In genomic region chr3:39065197-39065596, GRCh38 we compare ENCODE assay signal across 8 cellular contexts. TPM values are rescaled to one million over a fixed set of nuclear protein-coding genes. Genes with fewer than 3 reads are reported as not detected.
DNase-seq lines count a peak whose midpoint lies in the region; ATAC-seq and TF ChIP-seq lines count a peak whose summit lies in the region.

No MANE protein-coding gene starts in this region.

- peaks cover 25% of the 10 kb centered on the region for H3K4me1 Mint-ChIP-seq in activated naive CD8-positive, alpha-beta T cell treated with anti-CD3 and anti-CD28 coated beads for 36 hours

- H3K36me3 ChIP-seq in MM.1S (replicated peaks; ENCODE audit: insufficient read depth, low read length) (no peaks in the 10 kb centered on the region), left lung (peaks cover 0 to 43% of the 10 kb centered on the region in 2 donors)

- H3K27me3 Mint-ChIP-seq in activated naive CD8-positive, alpha-beta T cell treated with anti-CD3 and anti-CD28 coated beads for 36 hours: no peaks in the 10 kb centered on the region

- H3K4me3 ChIP-seq in AG09309 (ENCODE audit: control insufficient read depth, low read depth, low read length): no peak overlapping the region
- no peak overlapping the region for H3K4me3 ChIP-seq in MM.1S (ENCODE audit: low read length)
- no peak overlapping the region for H3K4me3 ChIP-seq in left lung

- H3K27ac ChIP-seq in MM.1S (ENCODE audit: low read length) (no peak overlapping the region), left lung (no peak overlapping the region)

- H3K27ac Mint-ChIP-seq in activated naive CD8-positive, alpha-beta T cell treated with anti-CD3 and anti-CD28 coated beads for 36 hours: peak overlapping the region; percentile 22

- no peaks in the 10 kb centered on the region for H3K9me2 ChIP-seq in MM.1S (replicated peaks; ENCODE audit: insufficient read depth, low read length)

- no peaks in the 10 kb centered on the region for H3K27me3 ChIP-seq in MM.1S (replicated peaks; ENCODE audit: insufficient read depth, low read length)
- no peaks in the 10 kb centered on the region for H3K27me3 ChIP-seq in left lung

- TF ChIP-seq CTCF in AG09309 (IDR thresholded peaks at IDR 0.05; ENCODE audit: control insufficient read depth, insufficient read depth, low read depth, low read length, missing control alignments): peak; percentile 56
- peak; percentile 82 for TF ChIP-seq CTCF in GM12873 (IDR thresholded peaks at IDR 0.05; ENCODE audit: insufficient read depth, low read depth, low read length, missing control alignments)
- TF ChIP-seq CTCF in MM.1S (IDR thresholded peaks at IDR 0.05; ENCODE audit: low read length): peak; percentile 50
- no peak for TF ChIP-seq CTCF in left lung (IDR thresholded peaks at IDR 0.05)

- H2AFZ ChIP-seq in MM.1S (ENCODE audit: low read length): no peak overlapping the region

- peaks cover 19% of the 10 kb centered on the region for H3K79me2 ChIP-seq in MM.1S (ENCODE audit: low read length)

- ATAC-seq in HG02571 (IDR thresholded peaks at IDR 0.05; ENCODE audit: unreplicated experiment) (peak; percentile 83), left lung (peak; percentile 57)

- H3K9ac ChIP-seq in MM.1S (ENCODE audit: low read length): no peak overlapping the region

- H3K9me3 ChIP-seq in MM.1S (replicated peaks; ENCODE audit: insufficient read depth, low read length) (no peaks in the 10 kb centered on the region), left lung (no peaks in the 10 kb centered on the region)

- no peaks in the 10 kb centered on the region for H3F3A ChIP-seq in MM.1S (ENCODE audit: insufficient read depth, low read length)

- intact Hi-C loops in left lung (cut with DNase I): no loop called here

- no peak for DNase-seq in AG09309 (ENCODE audit: low read depth)
- peak; percentile 48 for DNase-seq in MM.1S
- DNase-seq in activated naive CD8-positive, alpha-beta T cell treated with anti-CD3 and anti-CD28 coated beads for 36 hours: peak; percentile 4
- no peak for DNase-seq in left lung
- no peak for DNase-seq in NCI-H1436 (lab: John Stamatoyannopoulos, UW)
- DNase-seq in activated CD8-positive, alpha-beta memory T cell treated with anti-CD3 and anti-CD28 coated beads for 24 hours: no peak

- H3K36me3 Mint-ChIP-seq in activated naive CD8-positive, alpha-beta T cell treated with anti-CD3 and anti-CD28 coated beads for 36 hours: peaks cover 15% of the 10 kb centered on the region

- no peak overlapping the region for H3K4me3 Mint-ChIP-seq in activated naive CD8-positive, alpha-beta T cell treated with anti-CD3 and anti-CD28 coated beads for 36 hours

- H3K9me3 Mint-ChIP-seq in activated naive CD8-positive, alpha-beta T cell treated with anti-CD3 and anti-CD28 coated beads for 36 hours: no peaks in the 10 kb centered on the region

- H4K20me1 ChIP-seq in MM.1S (ENCODE audit: insufficient read depth, low read length): no peaks in the 10 kb centered on the region

- no peaks in the 10 kb centered on the region for H3K4me1 ChIP-seq in MM.1S (ENCODE audit: low read length)
- H3K4me1 ChIP-seq in left lung: no peaks in the 10 kb centered on the region

- no peak overlapping the region for H3K4me2 ChIP-seq in MM.1S (ENCODE audit: low read depth, low read length)

RNA-seq across cellular contexts. Expression of gene WDR48, which starts 13.4 kb away (rescaled TPM):
- 10 to 100 TPM; 38.4 to 41.0 TPM for total RNA-seq in activated naive CD8-positive, alpha-beta T cell treated with anti-CD3 and anti-CD28 coated beads for 36 hours
- 10 to 100 TPM; 25.1 to 29.0 TPM for total RNA-seq in left lung

RNA-seq across cellular contexts. Expression of gene SCN11A, which starts 13.5 kb away (rescaled TPM):
- under 1 TPM; 0.08 to 0.12 TPM for total RNA-seq in activated naive CD8-positive, alpha-beta T cell treated with anti-CD3 and anti-CD28 coated beads for 36 hours
- total RNA-seq in left lung: under 1 TPM; 0.06 to 0.13 TPM

RNA-seq across cellular contexts. Expression of gene GORASP1, which starts 42.2 kb away (rescaled TPM):
- 10 to 100 TPM; 11.5 to 11.9 TPM for total RNA-seq in activated naive CD8-positive, alpha-beta T cell treated with anti-CD3 and anti-CD28 coated beads for 36 hours
- total RNA-seq in left lung: 10 to 100 TPM; 62.5 to 63.2 TPM

RNA-seq across cellular contexts. Expression of gene TTC21A, which starts 42.3 kb away (rescaled TPM):
- total RNA-seq in activated naive CD8-positive, alpha-beta T cell treated with anti-CD3 and anti-CD28 coated beads for 36 hours: under 1 TPM; 0.42 to 0.78 TPM
- 10 to 100 TPM in 1 of 2 donors, 1 to 10 TPM in 1; 7.1 to 10.6 TPM for total RNA-seq in left lung

Comparison
In these comparisons a context has a peak if more than half of its experiments do, and no peak if none do; other contexts are left out.
1. DNase-seq: peak in MM.1S (single experiment) and activated naive CD8-positive, alpha-beta T cell treated with anti-CD3 and anti-CD28 coated beads for 36 hours (single experiment); none in AG09309 (single experiment), left lung (0 of 2), NCI-H1436 (single experiment) and activated CD8-positive, alpha-beta memory T cell treated with anti-CD3 and anti-CD28 coated beads for 24 hours (single experiment).
2. CTCF ChIP-seq: peak in AG09309 (single experiment), GM12873 (single experiment) and MM.1S (single experiment); none in left lung (0 of 2).
3. RNA of gene GORASP1, which starts 42.2 kb away (total RNA-seq): 62.5 to 63.2 TPM in left lung; 11.5 to 11.9 TPM in activated naive CD8-positive, alpha-beta T cell treated with anti-CD3 and anti-CD28 coated beads for 36 hours; every median in the first group is over 4 times any median in the second.